ENCODE assay signal across 8 cellular contexts in the genomic region with DNA sequence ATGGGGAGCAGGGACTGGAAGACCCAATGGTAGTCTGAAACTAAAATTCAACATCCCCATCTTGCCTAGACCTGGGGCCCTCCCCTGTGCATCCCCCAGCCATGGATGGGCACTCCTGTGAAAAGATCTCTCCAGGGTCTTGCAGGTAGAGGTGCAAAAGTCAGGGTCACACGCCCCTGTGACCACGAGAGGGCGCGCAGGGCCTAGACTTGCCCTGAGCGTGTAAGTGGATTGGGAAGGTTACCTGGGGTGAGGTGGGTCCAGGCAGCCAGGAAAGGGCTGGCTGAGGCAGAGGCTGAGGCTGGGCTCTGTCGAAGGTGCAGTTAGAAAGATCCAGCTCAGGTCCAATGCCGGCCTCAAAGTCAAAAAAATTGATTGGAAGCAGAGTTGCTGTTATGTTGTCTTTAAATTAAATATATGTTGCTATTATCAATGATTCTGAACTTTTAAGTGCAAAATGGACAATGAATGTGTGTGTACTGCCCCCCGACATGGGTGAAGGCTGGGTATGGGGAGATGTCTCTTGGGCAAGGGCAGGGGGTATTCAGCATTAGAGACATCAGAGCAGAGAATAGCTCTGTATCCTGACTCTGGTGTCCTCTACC. TPM values are rescaled to one million over a fixed set of nuclear protein-coding genes. Genes with fewer than 3 reads are reported as not detected.
DNase-seq lines count a peak whose midpoint lies in the region; ATAC-seq and TF ChIP-seq lines count a peak whose summit lies in the region.

No MANE protein-coding gene starts in this region.

- H3K9me3 ChIP-seq in thyroid gland: no peaks in the 10 kb centered on the region

- no peak overlapping the region for H3K4me3 ChIP-seq in thyroid gland (replicated peaks in 1 of 3)

- no peak overlapping the region for H3K27ac Mint-ChIP-seq in activated CD4-positive, alpha-beta T cell treated with anti-CD3 and anti-CD28 coated beads, Interleukin-2, amount 10 ng/mL, durations not matched to agents 24 days and 14 days
- H3K27ac Mint-ChIP-seq in effector memory CD8-positive, alpha-beta T cell: no peak overlapping the region
- H3K27ac Mint-ChIP-seq in naive B cell: no peak overlapping the region

- no peak for ATAC-seq in effector memory CD8-positive, alpha-beta T cell (replicated peaks)
- ATAC-seq in naive B cell (ENCODE audit: low read depth in 2 of 2): peak in 1 of 2 donors; percentile 27
- no peak for ATAC-seq in GM21360 (IDR thresholded peaks at IDR 0.05; ENCODE audit: unreplicated experiment)

- in situ Hi-C loops in GM13977 (cut with MboI; ENCODE audit: low pct_unique_long_range_greater_than_20kb, low sequenced_read_pairs, unreplicated experiment): no loop called here

- peak; percentile 95 for DNase-seq in 8988T
- DNase-seq in GM13977 (ENCODE audit: low spot score): peak; percentile 83
- DNase-seq in NCI-H2081 treated with DMSO at 0.1 percent for 48 hours (lab: John Stamatoyannopoulos, UW): peak; percentile 3
- DNase-seq in activated CD4-positive, alpha-beta T cell treated with anti-CD3 and anti-CD28 coated beads, Interleukin-2, amount 10 ng/mL, durations not matched to agents 24 days and 14 days: peak; percentile 90
- DNase-seq in effector memory CD8-positive, alpha-beta T cell: peak; percentile 13 to 29 (median 19)
- DNase-seq in naive B cell: peak; percentile 18
- DNase-seq in thyroid gland: peak; percentile 88

- H3K27ac ChIP-seq in thyroid gland: no peak overlapping the region

- H3K9me3 Mint-ChIP-seq in activated CD4-positive, alpha-beta T cell treated with anti-CD3 and anti-CD28 coated beads, Interleukin-2, amount 10 ng/mL, durations not matched to agents 24 days and 14 days: no peaks in the 10 kb centered on the region
- no peaks in the 10 kb centered on the region for H3K9me3 Mint-ChIP-seq in effector memory CD8-positive, alpha-beta T cell
- H3K9me3 Mint-ChIP-seq in naive B cell: no peaks in the 10 kb centered on the region

- no peaks in the 10 kb centered on the region for H3K36me3 Mint-ChIP-seq in activated CD4-positive, alpha-beta T cell treated with anti-CD3 and anti-CD28 coated beads, Interleukin-2, amount 10 ng/mL, durations not matched to agents 24 days and 14 days (ENCODE audit: low read depth)
- peaks cover 3% of the 10 kb centered on the region for H3K36me3 Mint-ChIP-seq in effector memory CD8-positive, alpha-beta T cell (ENCODE audit: insufficient read depth)
- H3K36me3 Mint-ChIP-seq in naive B cell: peaks cover 0 to 9% of the 10 kb centered on the region in 2 donors

- H3K27me3 Mint-ChIP-seq in activated CD4-positive, alpha-beta T cell treated with anti-CD3 and anti-CD28 coated beads, Interleukin-2, amount 10 ng/mL, durations not matched to agents 24 days and 14 days: peaks cover 55% of the 10 kb centered on the region
- H3K27me3 Mint-ChIP-seq in effector memory CD8-positive, alpha-beta T cell: peaks cover 58 to 92% of the 10 kb centered on the region in 2 donors
- H3K27me3 Mint-ChIP-seq in naive B cell: peaks cover 44 to 77% (median 63%) of the 10 kb centered on the region in 3 donors

- no peak for TF ChIP-seq POLR2A in thyroid gland (IDR thresholded peaks at IDR 0.05)

- H3K4me1 Mint-ChIP-seq in activated CD4-positive, alpha-beta T cell treated with anti-CD3 and anti-CD28 coated beads, Interleukin-2, amount 10 ng/mL, durations not matched to agents 24 days and 14 days: peaks cover 6% of the 10 kb centered on the region
- H3K4me1 Mint-ChIP-seq in effector memory CD8-positive, alpha-beta T cell (ENCODE audit: low read depth in 2 of 2): peaks cover 0 to 2% of the 10 kb centered on the region in 2 donors
- H3K4me1 Mint-ChIP-seq in naive B cell: peaks cover 4 to 6% (median 6%) of the 10 kb centered on the region in 3 donors

- H3K36me3 ChIP-seq in thyroid gland: no peaks in the 10 kb centered on the region

- H3K4me3 Mint-ChIP-seq in activated CD4-positive, alpha-beta T cell treated with anti-CD3 and anti-CD28 coated beads, Interleukin-2, amount 10 ng/mL, durations not matched to agents 24 days and 14 days: no peak overlapping the region
- H3K4me3 Mint-ChIP-seq in effector memory CD8-positive, alpha-beta T cell: no peak overlapping the region
- H3K4me3 Mint-ChIP-seq in naive B cell: no peak overlapping the region

- intact Hi-C loops in activated CD4-positive, alpha-beta T cell treated with anti-CD3 and anti-CD28 coated beads, Interleukin-2, amount 10 ng/mL, durations not matched to agents 24 days and 14 days (cut with micrococcal nuclease): loop anchor here (1.0 kb wide), 1 partner anchor 68 kb away; no protein-coding TSS in a partner anchor
- intact Hi-C loops in thyroid gland (cut with DNase I): loop anchor here (2.0 kb wide), 1 partner anchor 64 kb away; no protein-coding TSS in a partner anchor

- peaks cover 1 to 7% of the 10 kb centered on the region in 2 donors for H3K4me1 ChIP-seq in thyroid gland

- WGBS in thyroid gland, 2 donors: 24% methylated on average over 6 to 8 of the region's 8 CpGs

- TF ChIP-seq CTCF in GM13977 (IDR thresholded peaks at IDR 0.05; ENCODE audit: extremely low read depth, insufficient read depth, missing control alignments) (peak; percentile 95), thyroid gland (IDR thresholded peaks at IDR 0.05) (peak; percentile 71 to 93 (median 88))

- H3K27me3 ChIP-seq in thyroid gland: no peaks in the 10 kb centered on the region

RNA-seq across cellular contexts. Expression of gene POU2F3, which starts 4.8 kb away (rescaled TPM):
- total RNA-seq in activated CD4-positive, alpha-beta T cell treated with anti-CD3 and anti-CD28 coated beads, Interleukin-2, amount 10 ng/mL, durations not matched to agents 24 days and 14 days: 0.14 TPM in 1 of 2 replicates, not detected in the other
- not detected for polyA plus RNA-seq in naive B cell (ENCODE audit: low read depth in 6 of 6)
- total RNA-seq in thyroid gland: 1 to 10 TPM; 1.2 to 2.3 (median 1.8) TPM

RNA-seq across cellular contexts. Expression of gene OAF, which starts 24.3 kb away (rescaled TPM):
- 2.3 and 3.2 TPM in 2 replicates for total RNA-seq in activated CD4-positive, alpha-beta T cell treated with anti-CD3 and anti-CD28 coated beads, Interleukin-2, amount 10 ng/mL, durations not matched to agents 24 days and 14 days
- 1 to 10 TPM in 4 of 6 donors, under 1 TPM in 1, not detected in 1; 0.60 to 3.0 (median 1.4) TPM for polyA plus RNA-seq in naive B cell (ENCODE audit: low read depth in 6 of 6)
- 10 to 100 TPM; 31.7 to 77.1 (median 36.2) TPM for total RNA-seq in thyroid gland

Comparison
In these comparisons a context has a peak if more than half of its experiments do, and no peak if none do; other contexts are left out.
1. DNase-seq: peak in every context shown above with its lines; median percentile 95 in 8988T; 90 in activated CD4-positive, alpha-beta T cell treated with anti-CD3 and anti-CD28 coated beads, Interleukin-2, amount 10 ng/mL, durations not matched to agents 24 days and 14 days; 88 in thyroid gland; 83 in GM13977; 19 in effector memory CD8-positive, alpha-beta T cell; 18 in naive B cell; 3 in NCI-H2081 treated with DMSO at 0.1 percent for 48 hours.